9 cellular contexts compared by ENCODE assay signal in genomic region chr2:241739651-241740050, GRCh38. TPM values are rescaled to one million over a fixed set of nuclear protein-coding genes. Genes with fewer than 3 reads are reported as not detected.
DNase-seq lines count a peak whose midpoint lies in the region; ATAC-seq lines count a peak whose summit lies in the region.
"Had no signal": no experiment of that assay in that cellular context is flagged by ENCODE, and none has a peak within 500 bp of the region (broad histone marks: within the 10 kb centered on the region; RNA-seq: fewer than 3 reads in every experiment).

No MANE protein-coding gene starts in this region.

- DNase-seq in activated CD8-positive, alpha-beta memory T cell treated with anti-CD3 and anti-CD28 coated beads, Interleukin-2, amount 10 ng/mL, durations not matched to agents 7 days and 5 days: peak; percentile 51
- DNase-seq in fibroblast of peridontal ligament (ENCODE audit: extremely low read depth) (peak; percentile 76), T-helper 9 cell (no peak), amniotic stem cell (lab: John Stamatoyannopoulos, UW) (no peak)
- peak; percentile 83 for DNase-seq in stimulated activated CD8-positive, alpha-beta memory T cell treated with anti-CD3 and anti-CD28 coated beads, Interleukin-4, amount 100 ng/mL, for 48 hours

- no peak for ATAC-seq in activated CD8-positive, alpha-beta memory T cell treated with anti-CD3 and anti-CD28 coated beads, Interleukin-2, amount 10 ng/mL, durations not matched to agents 7 days and 5 days
- ATAC-seq in GM21737 (IDR thresholded peaks at IDR 0.05; ENCODE audit: unreplicated experiment): no peak

- peaks cover 3% of the 10 kb centered on the region for H3K36me3 Mint-ChIP-seq in IgD-negative memory B cell
- peaks cover 5% of the 10 kb centered on the region for H3K36me3 Mint-ChIP-seq in activated CD8-positive, alpha-beta memory T cell treated with anti-CD3 and anti-CD28 coated beads, Interleukin-2, amount 10 ng/mL, durations not matched to agents 7 days and 5 days

- peaks cover 0 to 8% (median 6%) of the 10 kb centered on the region in 3 donors for H3K4me1 Mint-ChIP-seq in IgD-negative memory B cell
- peaks cover 36% of the 10 kb centered on the region for H3K4me1 Mint-ChIP-seq in activated CD8-positive, alpha-beta memory T cell treated with anti-CD3 and anti-CD28 coated beads, Interleukin-2, amount 10 ng/mL, durations not matched to agents 7 days and 5 days

- H3K27ac Mint-ChIP-seq in IgD-negative memory B cell: peak overlapping the region in 2 of 3 donors; percentile 4 to 19
- H3K27ac Mint-ChIP-seq in activated CD8-positive, alpha-beta memory T cell treated with anti-CD3 and anti-CD28 coated beads, Interleukin-2, amount 10 ng/mL, durations not matched to agents 7 days and 5 days: no peak overlapping the region

- no peaks in the 10 kb centered on the region for H3K27me3 Mint-ChIP-seq in IgD-negative memory B cell
- H3K27me3 Mint-ChIP-seq in activated CD8-positive, alpha-beta memory T cell treated with anti-CD3 and anti-CD28 coated beads, Interleukin-2, amount 10 ng/mL, durations not matched to agents 7 days and 5 days: no peaks in the 10 kb centered on the region

- H3K4me3 Mint-ChIP-seq in IgD-negative memory B cell: peak overlapping the region in 1 of 4 donors; percentile 41
- H3K4me3 Mint-ChIP-seq in activated CD8-positive, alpha-beta memory T cell treated with anti-CD3 and anti-CD28 coated beads, Interleukin-2, amount 10 ng/mL, durations not matched to agents 7 days and 5 days: no peak overlapping the region

- CTCF ChIA-PET in activated CD8-positive, alpha-beta memory T cell treated with anti-CD3 and anti-CD28 coated beads, Interleukin-2, amount 10 ng/mL, durations not matched to agents 7 days and 5 days (lab: Charles Lee): interaction anchor here (0.9 to 2.4 kb wide), 3 partner anchors 23 to 139 kb away, joined by 4 to 14 read pairs (median 9); partner anchors contain the start of gene ING5

- no peaks in the 10 kb centered on the region for H3K9me3 Mint-ChIP-seq in IgD-negative memory B cell
- no peaks in the 10 kb centered on the region for H3K9me3 Mint-ChIP-seq in activated CD8-positive, alpha-beta memory T cell treated with anti-CD3 and anti-CD28 coated beads, Interleukin-2, amount 10 ng/mL, durations not matched to agents 7 days and 5 days (ENCODE audit: low read depth)

RNA-seq across cellular contexts. Expression of gene D2HGDH, which starts 5.2 kb away (rescaled TPM):
- polyA plus RNA-seq in IgD-negative memory B cell: 7.7 TPM
- total RNA-seq in activated CD8-positive, alpha-beta memory T cell treated with anti-CD3 and anti-CD28 coated beads, Interleukin-2, amount 10 ng/mL, durations not matched to agents 7 days and 5 days: 10 to 100 TPM; 21.6 to 26.2 TPM

RNA-seq across cellular contexts. Expression of gene GAL3ST2, which starts 37.0 kb away (rescaled TPM):
- not detected for polyA plus RNA-seq in IgD-negative memory B cell
- under 1 TPM in 1 of 2 experiments, not detected in 1; 0.20 TPM for total RNA-seq in activated CD8-positive, alpha-beta memory T cell treated with anti-CD3 and anti-CD28 coated beads, Interleukin-2, amount 10 ng/mL, durations not matched to agents 7 days and 5 days
- polyA plus RNA-seq: cardiac muscle cell, keratinocyte had no signal

RNA-seq across cellular contexts. Expression of gene ING5, which starts 37.8 kb away (rescaled TPM):
- 34.0 TPM for polyA plus RNA-seq in IgD-negative memory B cell
- 10 to 100 TPM; 26.3 to 28.0 TPM for total RNA-seq in activated CD8-positive, alpha-beta memory T cell treated with anti-CD3 and anti-CD28 coated beads, Interleukin-2, amount 10 ng/mL, durations not matched to agents 7 days and 5 days

RNA-seq across cellular contexts. Expression of gene DTYMK, which starts 53.0 kb away (rescaled TPM):
- polyA plus RNA-seq in IgD-negative memory B cell: 40.5 TPM
- total RNA-seq in activated CD8-positive, alpha-beta memory T cell treated with anti-CD3 and anti-CD28 coated beads, Interleukin-2, amount 10 ng/mL, durations not matched to agents 7 days and 5 days: 10 to 100 TPM; 79.9 to 95.5 TPM

Comparison
In these comparisons a context has a peak if more than half of its experiments do, and no peak if none do; other contexts are left out.
1. DNase-seq: peak in activated CD8-positive, alpha-beta memory T cell treated with anti-CD3 and anti-CD28 coated beads, Interleukin-2, amount 10 ng/mL, durations not matched to agents 7 days and 5 days (single experiment), fibroblast of peridontal ligament (single experiment) and stimulated activated CD8-positive, alpha-beta memory T cell treated with anti-CD3 and anti-CD28 coated beads, Interleukin-4, amount 100 ng/mL, for 48 hours (single experiment); none in T-helper 9 cell (single experiment) and amniotic stem cell (single experiment).